In genomic region chr1:168297019-168297418, GRCh38 we compare ENCODE assay signal across 21 cellular contexts.
"Had no signal": no experiment of that assay in that cellular context is flagged by ENCODE, and none has a peak within 500 bp of the region (broad histone marks: within the 10 kb centered on the region; RNA-seq: fewer than 3 reads in every experiment).

No MANE protein-coding gene starts in this region.

- H3K9me3 ChIP-seq: heart right ventricle, neutrophil, pancreas, psoas muscle, right atrium auricular region, upper lobe of right lung had no signal

- DNase-seq: activated CD4-positive, alpha-beta memory T cell treated with anti-CD3 and anti-CD28 coated beads for 36 hours; activated CD4-positive, alpha-beta T cell treated with anti-CD3 and anti-CD28 coated beads for 4 hours; activated CD4-positive, CD25-positive, alpha-beta regulatory T cell; activated naive CD4-positive, alpha-beta T cell treated with Interleukin-2 at 50 U/mL for 16 hours; activated naive CD8-positive, alpha-beta T cell treated with anti-CD3 and anti-CD28 coated beads for 36 hours; activated T-cell treated with anti-CD3 and anti-CD28 coated beads, Interleukin-2, amount 50 U/mL, for 48 hours; central memory CD4-positive, alpha-beta T cell; dermis blood vessel endothelial cell; effector CD8-positive, alpha-beta T cell; erythroblast; foreskin fibroblast; heart right ventricle; left colon; pancreas; psoas muscle; stimulated activated CD4-positive, alpha-beta T cell treated with anti-CD3 and anti-CD28 coated beads, Interleukin-4, amount 100 ng/mL, for 24 hours; stimulated activated naive CD8-positive, alpha-beta T cell treated with anti-CD3 and anti-CD28 coated beads, Interleukin-15, Interleukin-2, amounts not matched to agents 100 U/mL and 50 U/mL, for 24 hours; upper lobe of right lung had no signal

- ATAC-seq: heart right ventricle; left colon; natural killer cell treated with Interleukin-12 subunit alpha and Interleukin-12 subunit beta and Interleukin-15 and Interleukin-18, amount 100 ng/mL, for 72 hours; pancreas; psoas muscle; stimulated activated naive CD8-positive, alpha-beta T cell treated with anti-CD3 and anti-CD28 coated beads, Interleukin-15, Interleukin-2, amounts not matched to agents 100 U/mL and 50 U/mL, for 24 hours; upper lobe of right lung had no signal

- H3K27ac ChIP-seq: heart right ventricle, neutrophil, pancreas, psoas muscle, right atrium auricular region, upper lobe of right lung had no signal

- H3K27me3 ChIP-seq: heart right ventricle, neutrophil, pancreas, right atrium auricular region, upper lobe of right lung had no signal

- H3K4me3 ChIP-seq: heart right ventricle, pancreas, psoas muscle, right atrium auricular region, upper lobe of right lung had no signal

- H3K36me3 ChIP-seq: heart right ventricle, neutrophil, pancreas, right atrium auricular region, upper lobe of right lung had no signal
